Comparison of ENCODE assay signal across 1 cellular context in the genomic region with DNA sequence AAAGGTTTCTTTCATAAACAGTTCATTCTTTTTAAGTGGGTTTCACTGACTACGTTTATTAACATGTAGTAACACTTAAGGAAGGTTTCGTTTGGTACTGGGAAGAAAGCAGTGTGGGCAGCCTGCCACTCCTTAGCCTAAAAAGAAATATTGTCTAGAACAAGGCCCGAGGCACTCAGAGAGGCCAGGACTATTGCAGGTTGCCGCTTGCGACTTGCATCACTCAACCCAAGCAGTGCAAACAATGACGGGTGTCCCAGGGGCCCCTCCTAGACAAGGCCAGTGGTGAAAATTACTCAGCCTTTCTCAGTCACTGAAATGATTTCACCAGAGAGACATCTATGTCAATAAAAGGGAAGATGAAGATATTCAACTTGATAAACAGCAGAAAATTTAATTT.
TF ChIP-seq lines count a peak whose summit lies in the region.

No MANE protein-coding gene starts in this region.

TF ChIP-seq in HepG2, 621 proteins besides CTCF, POLR2A, EP300 and RAD21 (continued from another document and continues in another):
- TF ChIP-seq CBX2 (IDR thresholded peaks at IDR 0.05; ENCODE audit: low read depth, low read length) (no peak), CBX2 (CRISPR knock-in tag; IDR thresholded peaks at IDR 0.05; ENCODE audit: low read depth) (no peak), RORA (CRISPR knock-in tag; IDR thresholded peaks at IDR 0.05) (no peak), SYNCRIP (IDR thresholded peaks at IDR 0.05; ENCODE audit: insufficient read depth, low read depth, low read length) (no peak), HMGA1 (CRISPR knock-in tag; conservative IDR thresholded peaks at IDR 0.05) (no peak), TERF1 (CRISPR knock-in tag; IDR thresholded peaks at IDR 0.05) (no peak), ONECUT2 (CRISPR knock-in tag; IDR thresholded peaks at IDR 0.05) (no peak), ZNF670 (CRISPR knock-in tag; IDR thresholded peaks at IDR 0.05; ENCODE audit: borderline replicate concordance) (no peak), ZNF775 (CRISPR knock-in tag; IDR thresholded peaks at IDR 0.05; ENCODE audit: borderline replicate concordance) (no peak), KAT7 (CRISPR knock-in tag; IDR thresholded peaks at IDR 0.05; ENCODE audit: borderline replicate concordance) (no peak), BRCA1 (CRISPR knock-in tag; IDR thresholded peaks at IDR 0.05) (no peak), CREB1 (IDR thresholded peaks at IDR 0.05) (no peak), CREB1 (CRISPR knock-in tag; IDR thresholded peaks at IDR 0.05) (0 out of 2 replicates have a peak, but pooled peaks have one; percentile 11), FOXA1 (IDR thresholded peaks at IDR 0.05) (no peak), FOXA1 (CRISPR knock-in tag; IDR thresholded peaks at IDR 0.05) (peak; percentile 47), ATF3 (CRISPR knock-in tag; IDR thresholded peaks at IDR 0.05) (peak; percentile 67), CC2D1A (CRISPR knock-in tag; IDR thresholded peaks at IDR 0.05) (no peak), SRY (CRISPR knock-in tag; IDR thresholded peaks at IDR 0.05) (no peak), CHD2 (IDR thresholded peaks at IDR 0.05; ENCODE audit: low read depth, low read length) (no peak), ZNF296 (CRISPR knock-in tag; conservative IDR thresholded peaks at IDR 0.05) (no peak), NR2F1 (CRISPR knock-in tag; IDR thresholded peaks at IDR 0.05) (no peak), ATAD3A (CRISPR knock-in tag; IDR thresholded peaks at IDR 0.05) (no peak), PITX1 (CRISPR knock-in tag; IDR thresholded peaks at IDR 0.05) (no peak), NR1H2 (CRISPR knock-in tag; IDR thresholded peaks at IDR 0.05; ENCODE audit: borderline replicate concordance, low read depth) (no peak), SKIL (CRISPR knock-in tag; IDR thresholded peaks at IDR 0.05; ENCODE audit: borderline replicate concordance) (no peak), ZNF230 (CRISPR knock-in tag; IDR thresholded peaks at IDR 0.05) (no peak), SALL1 (CRISPR knock-in tag; IDR thresholded peaks at IDR 0.05) (0 out of 2 replicates have a peak, but pooled peaks have one; percentile 12), ARID5B (CRISPR knock-in tag; IDR thresholded peaks at IDR 0.05) (peak; percentile 70), ZNF382 (CRISPR knock-in tag; IDR thresholded peaks at IDR 0.05; ENCODE audit: borderline replicate concordance) (no peak), PPARG (CRISPR knock-in tag; conservative IDR thresholded peaks at IDR 0.05) (no peak), KAT2B (IDR thresholded peaks at IDR 0.05; ENCODE audit: borderline replicate concordance, low read depth, low read length) (no peak), NFYB (CRISPR knock-in tag; IDR thresholded peaks at IDR 0.05) (no peak), CBFB (CRISPR knock-in tag; IDR thresholded peaks at IDR 0.05) (no peak), RFX1 (IDR thresholded peaks at IDR 0.05) (no peak), KDM2A (CRISPR knock-in tag; IDR thresholded peaks at IDR 0.05; ENCODE audit: borderline replicate concordance, low read depth) (no peak), ZNF577 (CRISPR knock-in tag; IDR thresholded peaks at IDR 0.05; ENCODE audit: borderline replicate concordance, low read depth) (no peak), ZNF737 (CRISPR knock-in tag; IDR thresholded peaks at IDR 0.05; ENCODE audit: borderline replicate concordance) (no peak)
- TF ChIP-seq, protein P1, sequence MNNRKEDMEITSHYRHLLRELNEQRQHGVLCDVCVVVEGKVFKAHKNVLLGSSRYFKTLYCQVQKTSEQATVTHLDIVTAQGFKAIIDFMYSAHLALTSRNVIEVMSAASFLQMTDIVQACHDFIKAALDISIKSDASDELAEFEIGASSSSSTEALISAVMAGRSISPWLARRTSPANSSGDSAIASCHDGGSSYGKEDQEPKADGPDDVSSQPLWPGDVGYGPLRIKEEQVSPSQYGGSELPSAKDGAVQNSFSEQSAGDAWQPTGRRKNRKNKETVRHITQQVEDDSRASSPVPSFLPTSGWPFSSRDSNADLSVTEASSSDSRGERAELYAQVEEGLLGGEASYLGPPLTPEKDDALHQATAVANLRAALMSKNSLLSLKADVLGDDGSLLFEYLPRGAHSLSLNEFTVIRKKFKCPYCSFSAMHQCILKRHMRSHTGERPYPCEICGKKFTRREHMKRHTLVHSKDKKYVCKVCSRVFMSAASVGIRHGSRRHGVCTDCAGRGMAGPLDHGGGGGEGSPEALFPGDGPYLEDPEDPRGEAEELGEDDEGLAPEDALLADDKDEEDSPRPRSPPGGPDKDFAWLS (CRISPR knock-in tag; IDR thresholded peaks at IDR 0.05; ENCODE audit: borderline replicate concordance) = no peak
- TF ChIP-seq, protein P2, sequence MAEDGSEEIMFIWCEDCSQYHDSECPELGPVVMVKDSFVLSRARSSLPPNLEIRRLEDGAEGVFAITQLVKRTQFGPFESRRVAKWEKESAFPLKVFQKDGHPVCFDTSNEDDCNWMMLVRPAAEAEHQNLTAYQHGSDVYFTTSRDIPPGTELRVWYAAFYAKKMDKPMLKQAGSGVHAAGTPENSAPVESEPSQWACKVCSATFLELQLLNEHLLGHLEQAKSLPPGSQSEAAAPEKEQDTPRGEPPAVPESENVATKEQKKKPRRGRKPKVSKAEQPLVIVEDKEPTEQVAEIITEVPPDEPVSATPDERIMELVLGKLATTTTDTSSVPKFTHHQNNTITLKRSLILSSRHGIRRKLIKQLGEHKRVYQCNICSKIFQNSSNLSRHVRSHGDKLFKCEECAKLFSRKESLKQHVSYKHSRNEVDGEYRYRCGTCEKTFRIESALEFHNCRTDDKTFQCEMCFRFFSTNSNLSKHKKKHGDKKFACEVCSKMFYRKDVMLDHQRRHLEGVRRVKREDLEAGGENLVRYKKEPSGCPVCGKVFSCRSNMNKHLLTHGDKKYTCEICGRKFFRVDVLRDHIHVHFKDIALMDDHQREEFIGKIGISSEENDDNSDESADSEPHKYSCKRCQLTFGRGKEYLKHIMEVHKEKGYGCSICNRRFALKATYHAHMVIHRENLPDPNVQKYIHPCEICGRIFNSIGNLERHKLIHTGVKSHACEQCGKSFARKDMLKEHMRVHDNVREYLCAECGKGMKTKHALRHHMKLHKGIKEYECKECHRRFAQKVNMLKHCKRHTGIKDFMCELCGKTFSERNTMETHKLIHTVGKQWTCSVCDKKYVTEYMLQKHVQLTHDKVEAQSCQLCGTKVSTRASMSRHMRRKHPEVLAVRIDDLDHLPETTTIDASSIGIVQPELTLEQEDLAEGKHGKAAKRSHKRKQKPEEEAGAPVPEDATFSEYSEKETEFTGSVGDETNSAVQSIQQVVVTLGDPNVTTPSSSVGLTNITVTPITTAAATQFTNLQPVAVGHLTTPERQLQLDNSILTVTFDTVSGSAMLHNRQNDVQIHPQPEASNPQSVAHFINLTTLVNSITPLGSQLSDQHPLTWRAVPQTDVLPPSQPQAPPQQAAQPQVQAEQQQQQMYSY (CRISPR knock-in tag; IDR thresholded peaks at IDR 0.05) = no peak
- TF ChIP-seq, protein P3, sequence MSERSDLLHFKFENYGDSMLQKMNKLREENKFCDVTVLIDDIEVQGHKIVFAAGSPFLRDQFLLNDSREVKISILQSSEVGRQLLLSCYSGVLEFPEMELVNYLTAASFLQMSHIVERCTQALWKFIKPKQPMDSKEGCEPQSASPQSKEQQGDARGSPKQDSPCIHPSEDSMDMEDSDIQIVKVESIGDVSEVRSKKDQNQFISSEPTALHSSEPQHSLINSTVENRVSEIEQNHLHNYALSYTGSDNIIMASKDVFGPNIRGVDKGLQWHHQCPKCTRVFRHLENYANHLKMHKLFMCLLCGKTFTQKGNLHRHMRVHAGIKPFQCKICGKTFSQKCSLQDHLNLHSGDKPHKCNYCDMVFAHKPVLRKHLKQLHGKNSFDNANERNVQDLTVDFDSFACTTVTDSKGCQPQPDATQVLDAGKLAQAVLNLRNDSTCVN (CRISPR knock-in tag; IDR thresholded peaks at IDR 0.05; ENCODE audit: borderline replicate concordance) = no peak
- TF ChIP-seq, protein P4, sequence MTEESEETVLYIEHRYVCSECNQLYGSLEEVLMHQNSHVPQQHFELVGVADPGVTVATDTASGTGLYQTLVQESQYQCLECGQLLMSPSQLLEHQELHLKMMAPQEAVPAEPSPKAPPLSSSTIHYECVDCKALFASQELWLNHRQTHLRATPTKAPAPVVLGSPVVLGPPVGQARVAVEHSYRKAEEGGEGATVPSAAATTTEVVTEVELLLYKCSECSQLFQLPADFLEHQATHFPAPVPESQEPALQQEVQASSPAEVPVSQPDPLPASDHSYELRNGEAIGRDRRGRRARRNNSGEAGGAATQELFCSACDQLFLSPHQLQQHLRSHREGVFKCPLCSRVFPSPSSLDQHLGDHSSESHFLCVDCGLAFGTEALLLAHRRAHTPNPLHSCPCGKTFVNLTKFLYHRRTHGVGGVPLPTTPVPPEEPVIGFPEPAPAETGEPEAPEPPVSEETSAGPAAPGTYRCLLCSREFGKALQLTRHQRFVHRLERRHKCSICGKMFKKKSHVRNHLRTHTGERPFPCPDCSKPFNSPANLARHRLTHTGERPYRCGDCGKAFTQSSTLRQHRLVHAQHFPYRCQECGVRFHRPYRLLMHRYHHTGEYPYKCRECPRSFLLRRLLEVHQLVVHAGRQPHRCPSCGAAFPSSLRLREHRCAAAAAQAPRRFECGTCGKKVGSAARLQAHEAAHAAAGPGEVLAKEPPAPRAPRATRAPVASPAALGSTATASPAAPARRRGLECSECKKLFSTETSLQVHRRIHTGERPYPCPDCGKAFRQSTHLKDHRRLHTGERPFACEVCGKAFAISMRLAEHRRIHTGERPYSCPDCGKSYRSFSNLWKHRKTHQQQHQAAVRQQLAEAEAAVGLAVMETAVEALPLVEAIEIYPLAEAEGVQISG (CRISPR knock-in tag; IDR thresholded peaks at IDR 0.05) = no peak
- TF ChIP-seq, protein P5, sequence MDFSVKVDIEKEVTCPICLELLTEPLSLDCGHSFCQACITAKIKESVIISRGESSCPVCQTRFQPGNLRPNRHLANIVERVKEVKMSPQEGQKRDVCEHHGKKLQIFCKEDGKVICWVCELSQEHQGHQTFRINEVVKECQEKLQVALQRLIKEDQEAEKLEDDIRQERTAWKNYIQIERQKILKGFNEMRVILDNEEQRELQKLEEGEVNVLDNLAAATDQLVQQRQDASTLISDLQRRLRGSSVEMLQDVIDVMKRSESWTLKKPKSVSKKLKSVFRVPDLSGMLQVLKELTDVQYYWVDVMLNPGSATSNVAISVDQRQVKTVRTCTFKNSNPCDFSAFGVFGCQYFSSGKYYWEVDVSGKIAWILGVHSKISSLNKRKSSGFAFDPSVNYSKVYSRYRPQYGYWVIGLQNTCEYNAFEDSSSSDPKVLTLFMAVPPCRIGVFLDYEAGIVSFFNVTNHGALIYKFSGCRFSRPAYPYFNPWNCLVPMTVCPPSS (IDR thresholded peaks at IDR 0.05) = no peak
- TF ChIP-seq, protein P6, sequence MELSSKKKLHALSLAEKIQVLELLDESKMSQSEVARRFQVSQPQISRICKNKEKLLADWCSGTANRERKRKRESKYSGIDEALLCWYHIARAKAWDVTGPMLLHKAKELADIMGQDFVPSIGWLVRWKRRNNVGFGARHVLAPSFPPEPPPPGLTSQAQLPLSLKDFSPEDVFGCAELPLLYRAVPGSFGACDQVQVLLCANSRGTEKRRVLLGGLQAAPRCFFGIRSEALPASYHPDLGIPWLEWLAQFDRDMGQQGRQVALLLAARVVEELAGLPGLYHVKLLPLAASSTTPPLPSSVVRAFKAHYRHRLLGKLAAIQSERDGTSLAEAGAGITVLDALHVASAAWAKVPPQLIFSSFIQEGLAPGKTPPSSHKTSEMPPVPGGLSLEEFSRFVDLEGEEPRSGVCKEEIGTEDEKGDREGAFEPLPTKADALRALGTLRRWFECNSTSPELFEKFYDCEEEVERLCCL (CRISPR knock-in tag; IDR thresholded peaks at IDR 0.05; ENCODE audit: borderline replicate concordance) = no peak
